In the genomic region with DNA sequence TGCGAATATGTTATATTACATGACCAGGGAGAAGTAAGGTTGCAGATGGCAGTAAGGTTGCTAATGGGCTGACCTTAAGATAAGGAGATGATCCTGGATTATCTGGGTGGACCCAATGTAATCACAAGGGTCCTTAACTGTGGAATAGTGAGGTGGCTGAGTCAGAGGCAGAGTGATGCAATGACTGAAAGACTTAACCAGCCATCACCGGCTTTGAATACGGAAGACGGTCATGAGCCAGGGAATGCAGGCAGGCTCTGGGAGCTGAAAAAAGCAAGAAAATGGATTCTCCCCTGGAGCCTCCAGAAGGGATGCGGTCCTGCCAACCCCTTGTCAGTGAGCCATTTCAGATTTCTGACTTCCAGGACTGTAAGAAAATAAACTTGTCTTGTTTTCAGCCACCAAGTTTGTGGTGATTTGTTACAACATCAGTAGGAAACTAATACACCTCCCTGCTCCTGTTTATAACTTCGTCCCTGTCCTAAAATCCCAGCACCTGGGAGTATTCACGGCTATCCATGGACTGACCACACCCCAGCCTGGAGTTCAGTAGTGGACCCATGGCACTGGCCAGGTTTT, we compare ENCODE assay signal across 13 cellular contexts. TPM values are rescaled to one million over a fixed set of nuclear protein-coding genes. Genes with fewer than 3 reads are reported as not detected.
DNase-seq lines count a peak whose midpoint lies in the region; ATAC-seq and TF ChIP-seq lines count a peak whose summit lies in the region.
"Had no signal": no experiment of that assay in that cellular context is flagged by ENCODE, and none has a peak within 500 bp of the region (broad histone marks: within the 10 kb centered on the region; RNA-seq: fewer than 3 reads in every experiment).

No MANE protein-coding gene starts in this region.

- ATAC-seq in GM21786 (IDR thresholded peaks at IDR 0.05; ENCODE audit: unreplicated experiment) = no peak
- ATAC-seq in activated CD8-positive, alpha-beta memory T cell treated with anti-CD3 and anti-CD28 coated beads, Interleukin-2, amount 10 ng/mL, durations not matched to agents 7 days and 5 days = no peak

- H3K4me1 ChIP-seq in thyroid gland = peaks cover 38 to 47% of the 10 kb centered on the region in 2 donors

- H3K27me3 Mint-ChIP-seq in activated naive CD4-positive, alpha-beta T cell treated with anti-CD3 and anti-CD28 coated beads for 36 hours (ENCODE audit: low read depth) = no peaks in the 10 kb centered on the region
- no peaks in the 10 kb centered on the region for H3K27me3 Mint-ChIP-seq in activated CD8-positive, alpha-beta memory T cell treated with anti-CD3 and anti-CD28 coated beads, Interleukin-2, amount 10 ng/mL, durations not matched to agents 7 days and 5 days
- H3K27me3 Mint-ChIP-seq: CD4-positive, alpha-beta T cell had no signal

- no peak overlapping the region for H3K4me3 Mint-ChIP-seq in activated naive CD4-positive, alpha-beta T cell treated with anti-CD3 and anti-CD28 coated beads for 36 hours
- no peak overlapping the region for H3K4me3 Mint-ChIP-seq in activated CD8-positive, alpha-beta memory T cell treated with anti-CD3 and anti-CD28 coated beads, Interleukin-2, amount 10 ng/mL, durations not matched to agents 7 days and 5 days
- H3K4me3 Mint-ChIP-seq: CD4-positive, alpha-beta T cell had no signal

- H3K4me1 Mint-ChIP-seq in activated naive CD4-positive, alpha-beta T cell treated with anti-CD3 and anti-CD28 coated beads for 36 hours (ENCODE audit: low read depth) = peaks cover 22% of the 10 kb centered on the region
- H3K4me1 Mint-ChIP-seq in activated CD8-positive, alpha-beta memory T cell treated with anti-CD3 and anti-CD28 coated beads, Interleukin-2, amount 10 ng/mL, durations not matched to agents 7 days and 5 days = peaks cover 43% of the 10 kb centered on the region

- no peaks in the 10 kb centered on the region for H3K9me3 Mint-ChIP-seq in activated naive CD4-positive, alpha-beta T cell treated with anti-CD3 and anti-CD28 coated beads for 36 hours
- no peaks in the 10 kb centered on the region for H3K9me3 Mint-ChIP-seq in activated CD8-positive, alpha-beta memory T cell treated with anti-CD3 and anti-CD28 coated beads, Interleukin-2, amount 10 ng/mL, durations not matched to agents 7 days and 5 days (ENCODE audit: low read depth)
- H3K9me3 Mint-ChIP-seq: CD4-positive, alpha-beta T cell had no signal

- intact Hi-C loops in activated naive CD4-positive, alpha-beta T cell treated with anti-CD3 and anti-CD28 coated beads for 36 hours (cut with micrococcal nuclease) = no loop called here
- intact Hi-C loops in thyroid gland (cut with DNase I) = no loop called here

- WGBS in thyroid gland, 2 donors = 78 to 79% methylated on average over 7 of the region's 7 CpGs

- H3K27ac Mint-ChIP-seq in activated naive CD4-positive, alpha-beta T cell treated with anti-CD3 and anti-CD28 coated beads for 36 hours = peak overlapping the region; percentile 77
- no peak overlapping the region for H3K27ac Mint-ChIP-seq in activated CD8-positive, alpha-beta memory T cell treated with anti-CD3 and anti-CD28 coated beads, Interleukin-2, amount 10 ng/mL, durations not matched to agents 7 days and 5 days
- H3K27ac Mint-ChIP-seq: CD4-positive, alpha-beta T cell had no signal

- no peak for TF ChIP-seq POLR2A in thyroid gland (IDR thresholded peaks at IDR 0.05)

- no peak overlapping the region for H3K4me3 ChIP-seq in thyroid gland (replicated peaks in 1 of 3)
- H3K4me3 ChIP-seq: adrenal gland had no signal

- no peaks in the 10 kb centered on the region for H3K27me3 ChIP-seq in thyroid gland
- H3K27me3 ChIP-seq: adrenal gland had no signal

- TF ChIP-seq CTCF in thyroid gland (IDR thresholded peaks at IDR 0.05) = no peak

- DNase-seq in activated naive CD4-positive, alpha-beta T cell treated with anti-CD3 and anti-CD28 coated beads for 36 hours = no peak
- no peak for DNase-seq in activated naive CD4-positive, alpha-beta T cell treated with anti-CD3 and anti-CD28 coated beads, Interleukin-2, amount 50 U/mL, for 16 hours
- DNase-seq in RKO (ENCODE audit: low spot score) (peak; percentile 70), fibroblast of peridontal ligament (ENCODE audit: extremely low read depth) (peak; percentile 91), thyroid gland (peak; percentile 42 to 50), T-helper 9 cell (no peak)
- DNase-seq in activated CD8-positive, alpha-beta memory T cell treated with anti-CD3 and anti-CD28 coated beads, Interleukin-2, amount 10 ng/mL, durations not matched to agents 7 days and 5 days = no peak
- DNase-seq: CD4-positive, alpha-beta T cell; hypothalamus; NCI-H187 treated with DMSO at 0.1 percent for 48 hours had no signal

- peak overlapping the region in 2 of 3 donors; percentile 41 to 50 for H3K27ac ChIP-seq in thyroid gland

- CTCF ChIA-PET in activated naive CD4-positive, alpha-beta T cell treated with anti-CD3 and anti-CD28 coated beads for 36 hours (lab: Charles Lee) = no interaction called here
- CTCF ChIA-PET in activated CD8-positive, alpha-beta memory T cell treated with anti-CD3 and anti-CD28 coated beads, Interleukin-2, amount 10 ng/mL, durations not matched to agents 7 days and 5 days (lab: Charles Lee) = no interaction called here

- H3K9me3 ChIP-seq in thyroid gland = no peaks in the 10 kb centered on the region
- H3K9me3 ChIP-seq: adrenal gland had no signal

- peaks cover 16% of the 10 kb centered on the region for H3K36me3 Mint-ChIP-seq in activated naive CD4-positive, alpha-beta T cell treated with anti-CD3 and anti-CD28 coated beads for 36 hours (ENCODE audit: low read depth)
- H3K36me3 Mint-ChIP-seq in activated CD8-positive, alpha-beta memory T cell treated with anti-CD3 and anti-CD28 coated beads, Interleukin-2, amount 10 ng/mL, durations not matched to agents 7 days and 5 days = peaks cover 12% of the 10 kb centered on the region

- H3K36me3 ChIP-seq in thyroid gland = no peaks in the 10 kb centered on the region
- H3K36me3 ChIP-seq: adrenal gland had no signal

RNA-seq across cellular contexts. Expression of a gene that starts 4.6 kb away (rescaled TPM):
- under 1 TPM; 0.14 to 0.15 TPM for total RNA-seq in activated naive CD4-positive, alpha-beta T cell treated with anti-CD3 and anti-CD28 coated beads for 36 hours
- 1 to 10 TPM; 1.1 to 2.9 (median 1.8) TPM for total RNA-seq in thyroid gland
- under 1 TPM in 1 of 2 experiments, not detected in 1; 0.35 TPM for total RNA-seq in activated CD8-positive, alpha-beta memory T cell treated with anti-CD3 and anti-CD28 coated beads, Interleukin-2, amount 10 ng/mL, durations not matched to agents 7 days and 5 days
- total RNA-seq: osteocyte had no signal

RNA-seq across cellular contexts. Expression of a gene that starts 23.6 kb away (rescaled TPM):
- total RNA-seq in activated naive CD4-positive, alpha-beta T cell treated with anti-CD3 and anti-CD28 coated beads for 36 hours = 10 to 100 TPM; 63.3 to 64.4 TPM
- 10 to 100 TPM; 56.2 to 73.9 (median 62.0) TPM for total RNA-seq in thyroid gland
- total RNA-seq in activated CD8-positive, alpha-beta memory T cell treated with anti-CD3 and anti-CD28 coated beads, Interleukin-2, amount 10 ng/mL, durations not matched to agents 7 days and 5 days = 10 to 100 TPM; 73.5 to 78.2 TPM

RNA-seq across cellular contexts. Expression of a gene that starts 35.3 kb away (rescaled TPM):
- total RNA-seq in activated naive CD4-positive, alpha-beta T cell treated with anti-CD3 and anti-CD28 coated beads for 36 hours = 10 to 100 TPM in 1 of 2 experiments, 1 to 10 TPM in 1; 9.9 to 10.8 TPM
- total RNA-seq in thyroid gland = 10 to 100 TPM; 13.4 to 34.0 (median 27.2) TPM
- total RNA-seq in activated CD8-positive, alpha-beta memory T cell treated with anti-CD3 and anti-CD28 coated beads, Interleukin-2, amount 10 ng/mL, durations not matched to agents 7 days and 5 days = 10 to 100 TPM; 13.5 to 15.2 TPM

RNA-seq across cellular contexts. Expression of a gene that starts 37.4 kb away (rescaled TPM):
- total RNA-seq in activated naive CD4-positive, alpha-beta T cell treated with anti-CD3 and anti-CD28 coated beads for 36 hours = 1 to 10 TPM; 6.2 to 7.2 TPM
- 1 to 10 TPM in 1 of 4 donors, under 1 TPM in 3; 0.24 to 1.1 (median 0.49) TPM for total RNA-seq in thyroid gland
- 1 to 10 TPM; 2.8 to 2.9 TPM for total RNA-seq in activated CD8-positive, alpha-beta memory T cell treated with anti-CD3 and anti-CD28 coated beads, Interleukin-2, amount 10 ng/mL, durations not matched to agents 7 days and 5 days

RNA-seq across cellular contexts. Expression of a gene that starts 46.5 kb away (rescaled TPM):
- total RNA-seq in activated naive CD4-positive, alpha-beta T cell treated with anti-CD3 and anti-CD28 coated beads for 36 hours = 10 to 100 TPM; 59.6 to 60.8 TPM
- 100 to 1,000 TPM in 3 of 4 donors, 10 to 100 TPM in 1; 94.1 to 111 (median 103) TPM for total RNA-seq in thyroid gland
- 10 to 100 TPM; 72.2 to 86.7 TPM for total RNA-seq in activated CD8-positive, alpha-beta memory T cell treated with anti-CD3 and anti-CD28 coated beads, Interleukin-2, amount 10 ng/mL, durations not matched to agents 7 days and 5 days

Comparison
In these comparisons a context has a peak if more than half of its experiments do, and no peak if none do; other contexts are left out.
1. DNase-seq: peak in RKO (single experiment), fibroblast of peridontal ligament (single experiment) and thyroid gland (2 of 2); none in activated naive CD4-positive, alpha-beta T cell treated with anti-CD3 and anti-CD28 coated beads for 36 hours (single experiment), activated naive CD4-positive, alpha-beta T cell treated with anti-CD3 and anti-CD28 coated beads, Interleukin-2, amount 50 U/mL, for 16 hours (single experiment), T-helper 9 cell (single experiment) and activated CD8-positive, alpha-beta memory T cell treated with anti-CD3 and anti-CD28 coated beads, Interleukin-2, amount 10 ng/mL, durations not matched to agents 7 days and 5 days (single experiment).